1 cellular context compared by ENCODE assay signal in the genomic region with DNA sequence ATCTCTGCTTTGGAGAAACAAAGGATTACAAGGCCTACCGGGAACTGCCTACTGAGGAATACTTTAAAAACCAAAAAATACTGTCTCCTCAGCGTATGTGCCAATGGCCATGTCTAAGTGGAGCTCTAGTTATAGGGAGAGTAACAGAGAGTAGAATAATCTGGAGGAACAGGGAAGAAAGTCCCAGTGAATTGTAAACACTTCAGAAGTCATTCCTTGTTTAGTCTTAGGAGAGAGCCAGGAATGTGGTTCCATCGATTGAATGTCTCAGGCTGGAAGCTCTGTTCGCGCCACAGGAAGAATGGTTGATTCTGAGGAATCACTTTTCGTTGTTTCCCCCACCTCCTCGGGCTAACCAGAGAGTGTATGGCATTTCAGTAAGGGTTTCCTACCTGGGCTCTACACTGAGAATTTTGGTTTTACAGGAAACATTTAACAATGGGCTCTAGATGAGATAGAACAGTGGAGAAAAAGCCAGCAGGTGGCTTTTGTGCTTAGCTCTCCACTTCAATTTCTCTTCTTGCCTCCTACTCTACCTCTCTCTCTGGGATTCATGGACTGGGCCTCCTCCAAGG.
TF ChIP-seq lines count a peak whose summit lies in the region.

No MANE protein-coding gene starts in this region.

TF ChIP-seq in K562, 482 proteins besides CTCF, POLR2A, EP300 and RAD21 (continued from another document):
- TF ChIP-seq NR4A1 (CRISPR knock-in tag; IDR thresholded peaks at IDR 0.05) = no peak
- peak; percentile 59; the same call in 1 of the 2 replicates for TF ChIP-seq NR4A1 (tag; IDR thresholded peaks at IDR 0.05)
- peak; percentile 56; the same call in 1 of the 2 replicates for TF ChIP-seq RHOXF2B (CRISPR knock-in tag; conservative IDR thresholded peaks at IDR 0.05)
- TF ChIP-seq SETDB1 (IDR thresholded peaks at IDR 0.05; ENCODE audit: low read length) = no peak
- 0 out of 2 replicates have a peak, but pooled peaks have one; percentile 13 for TF ChIP-seq ZNF175 (CRISPR knock-in tag; IDR thresholded peaks at IDR 0.05; ENCODE audit: low read depth)
- TF ChIP-seq SOX6 (IDR thresholded peaks at IDR 0.05) = no peak
- TF ChIP-seq ETV1 (tag; conservative IDR thresholded peaks at IDR 0.05; ENCODE audit: low read depth) = 0 out of 2 replicates have a peak, but pooled peaks have one; percentile 36
- TF ChIP-seq, protein P1, sequence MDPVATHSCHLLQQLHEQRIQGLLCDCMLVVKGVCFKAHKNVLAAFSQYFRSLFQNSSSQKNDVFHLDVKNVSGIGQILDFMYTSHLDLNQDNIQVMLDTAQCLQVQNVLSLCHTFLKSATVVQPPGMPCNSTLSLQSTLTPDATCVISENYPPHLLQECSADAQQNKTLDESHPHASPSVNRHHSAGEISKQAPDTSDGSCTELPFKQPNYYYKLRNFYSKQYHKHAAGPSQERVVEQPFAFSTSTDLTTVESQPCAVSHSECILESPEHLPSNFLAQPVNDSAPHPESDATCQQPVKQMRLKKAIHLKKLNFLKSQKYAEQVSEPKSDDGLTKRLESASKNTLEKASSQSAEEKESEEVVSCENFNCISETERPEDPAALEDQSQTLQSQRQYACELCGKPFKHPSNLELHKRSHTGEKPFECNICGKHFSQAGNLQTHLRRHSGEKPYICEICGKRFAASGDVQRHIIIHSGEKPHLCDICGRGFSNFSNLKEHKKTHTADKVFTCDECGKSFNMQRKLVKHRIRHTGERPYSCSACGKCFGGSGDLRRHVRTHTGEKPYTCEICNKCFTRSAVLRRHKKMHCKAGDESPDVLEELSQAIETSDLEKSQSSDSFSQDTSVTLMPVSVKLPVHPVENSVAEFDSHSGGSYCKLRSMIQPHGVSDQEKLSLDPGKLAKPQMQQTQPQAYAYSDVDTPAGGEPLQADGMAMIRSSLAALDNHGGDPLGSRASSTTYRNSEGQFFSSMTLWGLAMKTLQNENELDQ (CRISPR knock-in tag; IDR thresholded peaks at IDR 0.05; ENCODE audit: borderline replicate concordance) = no peak
- peak; percentile 36; the same call in 1 of the 2 replicates for TF ChIP-seq ZFX (CRISPR knock-in tag; IDR thresholded peaks at IDR 0.05)
- TF ChIP-seq, protein P2, sequence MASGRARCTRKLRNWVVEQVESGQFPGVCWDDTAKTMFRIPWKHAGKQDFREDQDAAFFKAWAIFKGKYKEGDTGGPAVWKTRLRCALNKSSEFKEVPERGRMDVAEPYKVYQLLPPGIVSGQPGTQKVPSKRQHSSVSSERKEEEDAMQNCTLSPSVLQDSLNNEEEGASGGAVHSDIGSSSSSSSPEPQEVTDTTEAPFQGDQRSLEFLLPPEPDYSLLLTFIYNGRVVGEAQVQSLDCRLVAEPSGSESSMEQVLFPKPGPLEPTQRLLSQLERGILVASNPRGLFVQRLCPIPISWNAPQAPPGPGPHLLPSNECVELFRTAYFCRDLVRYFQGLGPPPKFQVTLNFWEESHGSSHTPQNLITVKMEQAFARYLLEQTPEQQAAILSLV (tag; IDR thresholded peaks at IDR 0.05) = peak; percentile 20; the same call in 1 of the 2 replicates
- no peak for TF ChIP-seq PYGO2 (tag; IDR thresholded peaks at IDR 0.05)
- TF ChIP-seq, protein P3, sequence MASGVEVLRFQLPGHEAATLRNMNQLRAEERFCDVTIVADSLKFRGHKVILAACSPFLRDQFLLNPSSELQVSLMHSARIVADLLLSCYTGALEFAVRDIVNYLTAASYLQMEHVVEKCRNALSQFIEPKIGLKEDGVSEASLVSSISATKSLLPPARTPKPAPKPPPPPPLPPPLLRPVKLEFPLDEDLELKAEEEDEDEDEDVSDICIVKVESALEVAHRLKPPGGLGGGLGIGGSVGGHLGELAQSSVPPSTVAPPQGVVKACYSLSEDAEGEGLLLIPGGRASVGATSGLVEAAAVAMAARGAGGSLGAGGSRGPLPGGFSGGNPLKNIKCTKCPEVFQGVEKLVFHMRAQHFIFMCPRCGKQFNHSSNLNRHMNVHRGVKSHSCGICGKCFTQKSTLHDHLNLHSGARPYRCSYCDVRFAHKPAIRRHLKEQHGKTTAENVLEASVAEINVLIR (CRISPR knock-in tag; IDR thresholded peaks at IDR 0.05) = no peak
- TF ChIP-seq MTA1 (IDR thresholded peaks at IDR 0.05; ENCODE audit: borderline replicate concordance) = no peak
- TF ChIP-seq ZNF311 (CRISPR knock-in tag; IDR thresholded peaks at IDR 0.05) = 0 out of 2 replicates have a peak, but pooled peaks have one; percentile 9
- TF ChIP-seq POLR3G (IDR thresholded peaks at IDR 0.05; ENCODE audit: extremely low read depth, insufficient read length, insufficient replicate concordance) = no peak
- no peak for TF ChIP-seq FOXK1 (CRISPR knock-in tag; IDR thresholded peaks at IDR 0.05; ENCODE audit: borderline replicate concordance)
- TF ChIP-seq CEBPG (CRISPR knock-in tag; IDR thresholded peaks at IDR 0.05) = no peak
- no peak for TF ChIP-seq CEBPG (tag; conservative IDR thresholded peaks at IDR 0.05 in 1 of 2, IDR thresholded peaks at IDR 0.05 in 1 of 2)
- TF ChIP-seq ETS2 (tag; IDR thresholded peaks at IDR 0.05; ENCODE audit: borderline replicate concordance, poor library complexity, severe bottlenecking) = no peak
- TF ChIP-seq PHB2 (IDR thresholded peaks at IDR 0.05; ENCODE audit: low read depth) = no peak
- TF ChIP-seq HDGF (IDR thresholded peaks at IDR 0.05) = 0 out of 2 replicates have a peak, but pooled peaks have one; percentile 32
- TF ChIP-seq, protein P4, sequence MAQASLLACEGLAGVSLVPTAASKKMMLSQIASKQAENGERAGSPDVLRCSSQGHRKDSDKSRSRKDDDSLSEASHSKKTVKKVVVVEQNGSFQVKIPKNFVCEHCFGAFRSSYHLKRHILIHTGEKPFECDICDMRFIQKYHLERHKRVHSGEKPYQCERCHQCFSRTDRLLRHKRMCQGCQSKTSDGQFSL (CRISPR knock-in tag; IDR thresholded peaks at IDR 0.05) = no peak
- TF ChIP-seq, protein P4 (tag; IDR thresholded peaks at IDR 0.05) = no peak
- no peak for TF ChIP-seq MCM2 (IDR thresholded peaks at IDR 0.05; ENCODE audit: low read depth)
- TF ChIP-seq STAT5B (CRISPR knock-in tag; IDR thresholded peaks at IDR 0.05) = no peak
- no peak for TF ChIP-seq ZNF76 (CRISPR knock-in tag; IDR thresholded peaks at IDR 0.05; ENCODE audit: borderline replicate concordance)
